28 cellular contexts compared by ENCODE assay signal in genomic region chr7:45181991-45182855, GRCh38. TPM values are rescaled to one million over a fixed set of nuclear protein-coding genes. Genes with fewer than 3 reads are reported as not detected.
DNase-seq lines count a peak whose midpoint lies in the region; ATAC-seq, FAIRE-seq and TF ChIP-seq lines count a peak whose summit lies in the region.
"Had no signal": no experiment of that assay in that cellular context is flagged by ENCODE, and none has a peak within 500 bp of the region (broad histone marks: within the 10 kb centered on the region; RNA-seq: fewer than 3 reads in every experiment).

No MANE protein-coding gene starts in this region.

- H3K23ac ChIP-seq in H1 (ENCODE audit: insufficient read length), result no peak overlapping the region

- H3K14ac ChIP-seq in H1 (ENCODE audit: insufficient read length), result no peak overlapping the region

- H2BK120ac ChIP-seq in H1 (replicated peaks; ENCODE audit: low read depth, low read length), result no peak overlapping the region

- no peak overlapping the region for H2BK5ac ChIP-seq in H1 (ENCODE audit: low read depth, low read length)

- no peaks in the 10 kb centered on the region for H3K9me3 Mint-ChIP-seq in activated naive CD8-positive, alpha-beta T cell treated with anti-CD3 and anti-CD28 coated beads, Interleukin-2, amount 10 ng/mL, durations not matched to agents 7 days and 5 days
- H3K9me3 Mint-ChIP-seq in activated naive CD8-positive, alpha-beta T cell treated with anti-CD3 and anti-CD28 coated beads for 36 hours, result no peaks in the 10 kb centered on the region
- no peaks in the 10 kb centered on the region for H3K9me3 Mint-ChIP-seq in osteocyte (ENCODE audit: unreplicated experiment)
- H3K9me3 Mint-ChIP-seq: activated naive CD4-positive, alpha-beta T cell treated with anti-CD3 and anti-CD28 coated beads, Interleukin-2, amount 50 U/mL, for 24 hours; nephron; stimulated activated naive CD8-positive, alpha-beta T cell treated with anti-CD3 and anti-CD28 coated beads, Interleukin-15, amount 100 ng/mL, for 72 hours had no signal

- no peak overlapping the region for H4K8ac ChIP-seq in H1 (ENCODE audit: extremely low read depth, insufficient read depth, low read length)

- TF ChIP-seq POLR2A in H1 (IDR thresholded peaks at IDR 0.05; ENCODE audit: control extremely low read depth in 1 of 2, low read depth in 2 of 2, low read length in 2 of 2), result no peak

- DNase-seq in activated naive CD8-positive, alpha-beta T cell treated with anti-CD3 and anti-CD28 coated beads, Interleukin-2, amount 10 ng/mL, durations not matched to agents 7 days and 5 days, result peak; percentile 17
- no peak for DNase-seq in activated naive CD8-positive, alpha-beta T cell treated with anti-CD3 and anti-CD28 coated beads for 36 hours
- DNase-seq in H1 (ENCODE audit: low read depth in 1 of 2, low spot score in 2 of 2) (no peak), osteocyte (ENCODE audit: extremely low spot score, unreplicated experiment) (peak; percentile 59), NCI-H526 (lab: John Stamatoyannopoulos, UW) (no peak)
- DNase-seq: C1 segment of cervical spinal cord; gastrocnemius medialis; MM.1S; NCI-H1105 treated with DMSO at 0.1 percent for 48 hours; NCI-H187 treated with DMSO at 0.1 percent for 48 hours; NCI-H524; pancreas; retina; SHP77; stimulated activated CD4-positive, alpha-beta T cell treated with anti-CD3 and anti-CD28 coated beads, Interleukin-1b, Interleukin-23, amount 100 ng/mL, for 48 hours had no signal

- H3K18ac ChIP-seq in H1 (ENCODE audit: extremely low read depth, low read length), result no peak overlapping the region; the same call in 1 of the 2 replicates

- no peak overlapping the region for H2BK20ac ChIP-seq in H1 (ENCODE audit: low read length)

- POLR2A ChIA-PET in activated naive CD8-positive, alpha-beta T cell treated with anti-CD3 and anti-CD28 coated beads, Interleukin-2, amount 10 ng/mL, durations not matched to agents 7 days and 5 days (lab: Charles Lee), result no interaction called here
- POLR2A ChIA-PET in H1 (lab: Charles Lee; ENCODE audit: partially characterized antibody), result interaction anchor here (1.1 kb wide), 1 partner anchor 83 kb away, joined by 3 read pairs; no protein-coding TSS in a partner anchor

- no peak overlapping the region for H2BK15ac ChIP-seq in H1 (ENCODE audit: low read length)

- no peak overlapping the region for H2AFZ ChIP-seq in H1 (ENCODE audit: low read length)

- ATAC-seq in activated naive CD8-positive, alpha-beta T cell treated with anti-CD3 and anti-CD28 coated beads, Interleukin-2, amount 10 ng/mL, durations not matched to agents 7 days and 5 days (ENCODE audit: low read depth), result no peak
- ATAC-seq in GM21825 (IDR thresholded peaks at IDR 0.05; ENCODE audit: unreplicated experiment), result no peak
- ATAC-seq in GM21576 (IDR thresholded peaks at IDR 0.05; ENCODE audit: unreplicated experiment), result no peak
- ATAC-seq: gastrocnemius medialis; HepG2; pancreas; stimulated activated naive CD8-positive, alpha-beta T cell treated with anti-CD3 and anti-CD28 coated beads, Interleukin-15, amount 100 ng/mL, for 72 hours had no signal

- H3K4me3 Mint-ChIP-seq in activated naive CD8-positive, alpha-beta T cell treated with anti-CD3 and anti-CD28 coated beads, Interleukin-2, amount 10 ng/mL, durations not matched to agents 7 days and 5 days, result no peak overlapping the region
- H3K4me3 Mint-ChIP-seq in activated naive CD8-positive, alpha-beta T cell treated with anti-CD3 and anti-CD28 coated beads for 36 hours, result no peak overlapping the region
- H3K4me3 Mint-ChIP-seq in osteocyte (ENCODE audit: unreplicated experiment), result no peak overlapping the region
- H3K4me3 Mint-ChIP-seq: activated naive CD4-positive, alpha-beta T cell treated with anti-CD3 and anti-CD28 coated beads, Interleukin-2, amount 50 U/mL, for 24 hours; nephron; stimulated activated naive CD8-positive, alpha-beta T cell treated with anti-CD3 and anti-CD28 coated beads, Interleukin-15, amount 100 ng/mL, for 72 hours had no signal

- no peaks in the 10 kb centered on the region for H3K4me1 Mint-ChIP-seq in activated naive CD8-positive, alpha-beta T cell treated with anti-CD3 and anti-CD28 coated beads, Interleukin-2, amount 10 ng/mL, durations not matched to agents 7 days and 5 days
- no peaks in the 10 kb centered on the region for H3K4me1 Mint-ChIP-seq in activated naive CD8-positive, alpha-beta T cell treated with anti-CD3 and anti-CD28 coated beads for 36 hours
- no peaks in the 10 kb centered on the region for H3K4me1 Mint-ChIP-seq in osteocyte (ENCODE audit: unreplicated experiment)
- H3K4me1 Mint-ChIP-seq: activated naive CD4-positive, alpha-beta T cell treated with anti-CD3 and anti-CD28 coated beads, Interleukin-2, amount 50 U/mL, for 24 hours; nephron; stimulated activated naive CD8-positive, alpha-beta T cell treated with anti-CD3 and anti-CD28 coated beads, Interleukin-15, amount 100 ng/mL, for 72 hours had no signal

- H4K20me1 ChIP-seq in H1 (replicated peaks in 1 of 2; ENCODE audit: control insufficient read depth in 1 of 2, insufficient read depth in 2 of 2, low read length in 2 of 2), result no peaks in the 10 kb centered on the region

- no peaks in the 10 kb centered on the region for H3K36me3 ChIP-seq in H1 (ENCODE audit: control insufficient read depth in 2 of 4, insufficient read depth in 4 of 4, low read length in 3 of 4)
- H3K36me3 ChIP-seq: gastrocnemius medialis, pancreas had no signal

- no peak for TF ChIP-seq CTCF in H1 (IDR thresholded peaks at IDR 0.05; ENCODE audit: control extremely low read depth in 1 of 3, insufficient read depth in 1 of 3, low read depth in 1 of 3, low read length in 3 of 3)
- no peak for TF ChIP-seq CTCF in osteocyte (IDR thresholded peaks at IDR 0.05)

- no peak overlapping the region for H3K27ac Mint-ChIP-seq in activated naive CD8-positive, alpha-beta T cell treated with anti-CD3 and anti-CD28 coated beads, Interleukin-2, amount 10 ng/mL, durations not matched to agents 7 days and 5 days
- H3K27ac Mint-ChIP-seq in activated naive CD8-positive, alpha-beta T cell treated with anti-CD3 and anti-CD28 coated beads for 36 hours, result no peak overlapping the region
- no peak overlapping the region for H3K27ac Mint-ChIP-seq in osteocyte (ENCODE audit: unreplicated experiment)
- H3K27ac Mint-ChIP-seq: activated naive CD4-positive, alpha-beta T cell treated with anti-CD3 and anti-CD28 coated beads, Interleukin-2, amount 50 U/mL, for 24 hours; nephron; stimulated activated naive CD8-positive, alpha-beta T cell treated with anti-CD3 and anti-CD28 coated beads, Interleukin-15, amount 100 ng/mL, for 72 hours had no signal

- H3K56ac ChIP-seq in H1 (replicated peaks; ENCODE audit: insufficient read length, low read depth, low read length), result no peak overlapping the region

- WGBS in H1 (ENCODE audit: extremely low coverage in 1 of 2, insufficient coverage in 1 of 2, insufficient read length in 1 of 2, insufficient replicate concordance in 2 of 2, low coverage in 1 of 2, low lambda C conversion rate in 2 of 2, missing lambda C conversion rate in 1 of 2), 2 experiments, result 75% methylated on average over 8 of the region's 8 CpGs; no CpG with 5 or more reads in 1 of the 2 experiments

- no peaks in the 10 kb centered on the region for H3K27me3 ChIP-seq in H1 (replicated peaks in 1 of 4; ENCODE audit: control insufficient read depth in 3 of 4, extremely low read depth in 1 of 4, insufficient read depth in 3 of 4, low read length in 3 of 4)
- H3K27me3 ChIP-seq: gastrocnemius medialis, pancreas had no signal

- H3K4ac ChIP-seq in H1 (replicated peaks; ENCODE audit: insufficient read length, low read depth, low read length), result no peak overlapping the region

- H3K4me2 ChIP-seq in H1 (ENCODE audit: insufficient read depth in 1 of 2, low read depth in 2 of 2, low read length in 2 of 2), result no peak overlapping the region
- H3K4me2 ChIP-seq: smooth muscle cell had no signal

- H3K27me3 Mint-ChIP-seq in activated naive CD8-positive, alpha-beta T cell treated with anti-CD3 and anti-CD28 coated beads, Interleukin-2, amount 10 ng/mL, durations not matched to agents 7 days and 5 days, result peaks cover 3% of the 10 kb centered on the region
- H3K27me3 Mint-ChIP-seq in activated naive CD8-positive, alpha-beta T cell treated with anti-CD3 and anti-CD28 coated beads for 36 hours, result peaks cover 5% of the 10 kb centered on the region
- peaks cover 13% of the 10 kb centered on the region for H3K27me3 Mint-ChIP-seq in osteocyte (ENCODE audit: unreplicated experiment)
- H3K27me3 Mint-ChIP-seq: activated naive CD4-positive, alpha-beta T cell treated with anti-CD3 and anti-CD28 coated beads, Interleukin-2, amount 50 U/mL, for 24 hours had no signal

- no peak overlapping the region for H4K5ac ChIP-seq in H1 (ENCODE audit: insufficient read length, low read depth, low read length)

- H3K4me3 ChIP-seq in H1 (ENCODE audit: extremely low read depth in 1 of 4, insufficient read depth in 2 of 4, low read depth in 3 of 4, low read length in 4 of 4), result no peak overlapping the region
- H3K4me3 ChIP-seq: gastrocnemius medialis, pancreas, smooth muscle cell had no signal

- H2AK5ac ChIP-seq in H1 (ENCODE audit: low read depth, low read length), result no peak overlapping the region

- H3K9ac ChIP-seq in H1 (replicated peaks in 1 of 4; ENCODE audit: extremely low read depth in 1 of 4, low read depth in 3 of 4, low read length in 3 of 4), result no peak overlapping the region

- no peak overlapping the region for H3K27ac ChIP-seq in H1 (ENCODE audit: low read depth, low read length)
- H3K27ac ChIP-seq: gastrocnemius medialis, pancreas had no signal

- H2BK12ac ChIP-seq in H1 (ENCODE audit: low read depth, low read length), result 0 out of 2 replicates have a peak overlapping the region, but pooled peaks have one; percentile 3

- TF ChIP-seq RAD21 in H1 (IDR thresholded peaks at IDR 0.05 in 1 of 2, conservative IDR thresholded peaks at IDR 0.05 in 1 of 2; ENCODE audit: low read depth in 2 of 2, low read length in 2 of 2), result no peak

- no peaks in the 10 kb centered on the region for H3K79me1 ChIP-seq in H1 (ENCODE audit: low read depth, low read length)

- H3K4me1 ChIP-seq in H1 (replicated peaks in 1 of 4; ENCODE audit: control insufficient read depth in 3 of 4, insufficient read depth in 4 of 4, low read length in 3 of 4), result no peaks in the 10 kb centered on the region; a peak in 1 of 7 replicates
- H3K4me1 ChIP-seq: Caco-2, gastrocnemius medialis, pancreas had no signal

- H3K9me3 ChIP-seq in H1 (ENCODE audit: insufficient read depth in 2 of 2, low read depth in 1 of 2, low read length in 1 of 2), result no peaks in the 10 kb centered on the region
- H3K9me3 ChIP-seq: Caco-2, gastrocnemius medialis, pancreas had no signal

- CTCF ChIA-PET in H1 (lab: Charles Lee; ENCODE audit: partially characterized antibody), result interaction anchor here (0.8 to 1.1 kb wide), 2 partner anchors 28 to 35 kb away, joined by 3 read pairs; no protein-coding TSS in a partner anchor

- no peaks in the 10 kb centered on the region for H3K36me3 Mint-ChIP-seq in activated naive CD8-positive, alpha-beta T cell treated with anti-CD3 and anti-CD28 coated beads, Interleukin-2, amount 10 ng/mL, durations not matched to agents 7 days and 5 days
- H3K36me3 Mint-ChIP-seq in activated naive CD8-positive, alpha-beta T cell treated with anti-CD3 and anti-CD28 coated beads for 36 hours, result no peaks in the 10 kb centered on the region
- H3K36me3 Mint-ChIP-seq in osteocyte (ENCODE audit: unreplicated experiment), result no peaks in the 10 kb centered on the region
- H3K36me3 Mint-ChIP-seq: activated naive CD4-positive, alpha-beta T cell treated with anti-CD3 and anti-CD28 coated beads, Interleukin-2, amount 50 U/mL, for 24 hours had no signal

- no peak overlapping the region for H4K91ac ChIP-seq in H1 (replicated peaks; ENCODE audit: insufficient read length, low read length)

- no peaks in the 10 kb centered on the region for H3K23me2 ChIP-seq in H1 (ENCODE audit: low read depth, low read length)

- no peaks in the 10 kb centered on the region for H3K79me2 ChIP-seq in H1 (ENCODE audit: control insufficient read depth in 1 of 2, insufficient read depth in 2 of 2, low read length in 2 of 2)

- FAIRE-seq in H1 (lab: Jason Lieb, UNC), result no peak
- FAIRE-seq: endothelial cell of umbilical vein, HepG2, pancreas had no signal

- TF ChIP-seq EP300 in H1 (IDR thresholded peaks at IDR 0.05; ENCODE audit: borderline replicate concordance in 1 of 2, low read depth in 2 of 2, low read length in 2 of 2), result no peak

RNA-seq across cellular contexts. Expression of gene RAMP3, which starts 24.6 kb away (rescaled TPM):
- not detected for total RNA-seq in activated naive CD8-positive, alpha-beta T cell treated with anti-CD3 and anti-CD28 coated beads, Interleukin-2, amount 10 ng/mL, durations not matched to agents 7 days and 5 days
- not detected for total RNA-seq in activated naive CD8-positive, alpha-beta T cell treated with anti-CD3 and anti-CD28 coated beads for 36 hours
- 0.88 and 0.92 TPM in 2 replicates for total RNA-seq in H1 (2021; fragmentation: NEBNext Ultra II Directional; extraction: Animal tissue kit (Norgen Biotek cat#: 25700))
- polyA plus RNA-seq in H1 (2011; rRNA removed), result 0.98 and 2.7 TPM in 2 replicates
- polyA plus RNA-seq in H1 (2011; cell fraction: cytosol; rRNA removed), result 1.7 TPM
- polyA plus RNA-seq in H1 (2011; cell fraction: nucleus; rRNA removed), result 1.7 TPM
- 0.84 to 1.3 TPM (median 1.0 TPM) in 4 replicates for polyA plus RNA-seq in H1 (2012, experiment 1 of 2)
- polyA plus RNA-seq in H1 (2012, experiment 2 of 2), result 1.2 TPM
- 1.2 TPM for polyA plus RNA-seq in H1 (2013, experiment 1 of 2)
- 1.6 TPM for polyA plus RNA-seq in H1 (2013, experiment 2 of 2)
- polyA minus RNA-seq in H1 (2011; rRNA and poly(A)+ RNA removed), result 1.3 and 1.5 TPM in 2 replicates
- not detected for polyA minus RNA-seq in H1 (2011; cell fraction: cytosol; rRNA and poly(A)+ RNA removed)
- polyA minus RNA-seq in H1 (2011; cell fraction: nucleus; rRNA and poly(A)+ RNA removed), result not detected
- total RNA-seq in osteocyte, result not detected in 2 replicates
- total RNA-seq: activated CD8-positive, alpha-beta memory T cell treated with anti-CD3 and anti-CD28 coated beads for 36 hours; Caco-2; endothelial cell of umbilical vein; G401; HepG2; smooth muscle cell; T-helper 2 cell treated with Interferon-gamma antibody and Interleukin-4, amounts not matched to agents 100 ng/mL and 5 ng/mL, for 36 hours had no signal
- polyA plus RNA-seq: endothelial cell of umbilical vein, fibroblast of lung, HepG2, smooth muscle cell had no signal

Comparison
In these comparisons a context has a peak if more than half of its experiments do, and no peak if none do; other contexts are left out.
1. DNase-seq: peak in activated naive CD8-positive, alpha-beta T cell treated with anti-CD3 and anti-CD28 coated beads, Interleukin-2, amount 10 ng/mL, durations not matched to agents 7 days and 5 days (single experiment) and osteocyte (single experiment); none in activated naive CD8-positive, alpha-beta T cell treated with anti-CD3 and anti-CD28 coated beads for 36 hours (single experiment), H1 (0 of 2) and NCI-H526 (0 of 2).